In the genomic region with DNA sequence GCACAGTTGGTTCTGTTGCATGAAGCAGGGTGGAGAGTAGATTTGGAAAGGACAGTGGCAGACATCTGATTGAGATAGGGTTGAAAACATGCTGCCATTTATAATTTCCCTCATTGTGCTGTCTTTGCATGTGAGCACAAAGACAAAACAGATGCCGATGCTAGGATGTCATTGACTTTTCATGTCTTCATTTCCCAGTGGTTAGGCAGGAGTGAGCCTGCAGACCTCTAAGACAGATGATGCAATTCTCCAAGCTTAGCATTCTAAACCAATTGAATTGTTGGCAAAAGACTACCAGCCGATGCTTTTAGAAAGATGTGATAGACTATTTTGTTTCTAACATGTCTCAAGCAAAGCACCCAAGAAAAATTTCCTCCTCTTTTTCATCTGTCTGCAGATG, we compare ENCODE assay signal across 1 cellular context.
TF ChIP-seq lines count a peak whose summit lies in the region.

No MANE protein-coding gene starts in this region.

TF ChIP-seq in H1, 55 proteins besides CTCF, POLR2A, EP300 and RAD21:
- TF ChIP-seq CBX5 (IDR thresholded peaks at IDR 0.05; ENCODE audit: low read depth, low read length) = no peak
- TF ChIP-seq MAFK (IDR thresholded peaks at IDR 0.05; ENCODE audit: low read depth, low read length) = no peak
- no peak for TF ChIP-seq BACH1 (IDR thresholded peaks at IDR 0.05; ENCODE audit: low read length)
- TF ChIP-seq FOSL1 (IDR thresholded peaks at IDR 0.05; ENCODE audit: insufficient read depth, low read depth, low read length) = no peak
- TF ChIP-seq SIRT6 (IDR thresholded peaks at IDR 0.05; ENCODE audit: low read length) = no peak
- TF ChIP-seq, protein P1, sequence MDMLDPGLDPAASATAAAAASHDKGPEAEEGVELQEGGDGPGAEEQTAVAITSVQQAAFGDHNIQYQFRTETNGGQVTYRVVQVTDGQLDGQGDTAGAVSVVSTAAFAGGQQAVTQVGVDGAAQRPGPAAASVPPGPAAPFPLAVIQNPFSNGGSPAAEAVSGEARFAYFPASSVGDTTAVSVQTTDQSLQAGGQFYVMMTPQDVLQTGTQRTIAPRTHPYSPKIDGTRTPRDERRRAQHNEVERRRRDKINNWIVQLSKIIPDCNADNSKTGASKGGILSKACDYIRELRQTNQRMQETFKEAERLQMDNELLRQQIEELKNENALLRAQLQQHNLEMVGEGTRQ (IDR thresholded peaks at IDR 0.05; ENCODE audit: low read length) = no peak
- TF ChIP-seq YY1 (IDR thresholded peaks at IDR 0.05; ENCODE audit: low read depth, low read length) = no peak
- no peak for TF ChIP-seq KDM4A (IDR thresholded peaks at IDR 0.05; ENCODE audit: low read depth, low read length, severe bottlenecking)
- TF ChIP-seq JUND (IDR thresholded peaks at IDR 0.05; ENCODE audit: low read length) = no peak
- no peak for TF ChIP-seq NRF1 (IDR thresholded peaks at IDR 0.05; ENCODE audit: low read depth, low read length)
- no peak for TF ChIP-seq RBBP5 (IDR thresholded peaks at IDR 0.05; ENCODE audit: borderline replicate concordance, low read depth, low read length)
- no peak for TF ChIP-seq EGR1 (IDR thresholded peaks at IDR 0.05; ENCODE audit: borderline replicate concordance, low read depth, low read length)
- TF ChIP-seq ASH2L (IDR thresholded peaks at IDR 0.05; ENCODE audit: low read length) = no peak
- no peak for TF ChIP-seq RFX5 (IDR thresholded peaks at IDR 0.05; ENCODE audit: borderline replicate concordance, low read depth, low read length)
- TF ChIP-seq SIX5 (IDR thresholded peaks at IDR 0.05; ENCODE audit: low read depth, low read length) = no peak
- TF ChIP-seq SIN3A (conservative IDR thresholded peaks at IDR 0.05 in 1 of 2, IDR thresholded peaks at IDR 0.05 in 1 of 2; ENCODE audit: low read depth in 1 of 2, low read length in 2 of 2) = no peak
- no peak for TF ChIP-seq SP1 (IDR thresholded peaks at IDR 0.05; ENCODE audit: low read depth, low read length)
- no peak for TF ChIP-seq BRCA1 (IDR thresholded peaks at IDR 0.05; ENCODE audit: low read depth, low read length)
